In the genomic region with DNA sequence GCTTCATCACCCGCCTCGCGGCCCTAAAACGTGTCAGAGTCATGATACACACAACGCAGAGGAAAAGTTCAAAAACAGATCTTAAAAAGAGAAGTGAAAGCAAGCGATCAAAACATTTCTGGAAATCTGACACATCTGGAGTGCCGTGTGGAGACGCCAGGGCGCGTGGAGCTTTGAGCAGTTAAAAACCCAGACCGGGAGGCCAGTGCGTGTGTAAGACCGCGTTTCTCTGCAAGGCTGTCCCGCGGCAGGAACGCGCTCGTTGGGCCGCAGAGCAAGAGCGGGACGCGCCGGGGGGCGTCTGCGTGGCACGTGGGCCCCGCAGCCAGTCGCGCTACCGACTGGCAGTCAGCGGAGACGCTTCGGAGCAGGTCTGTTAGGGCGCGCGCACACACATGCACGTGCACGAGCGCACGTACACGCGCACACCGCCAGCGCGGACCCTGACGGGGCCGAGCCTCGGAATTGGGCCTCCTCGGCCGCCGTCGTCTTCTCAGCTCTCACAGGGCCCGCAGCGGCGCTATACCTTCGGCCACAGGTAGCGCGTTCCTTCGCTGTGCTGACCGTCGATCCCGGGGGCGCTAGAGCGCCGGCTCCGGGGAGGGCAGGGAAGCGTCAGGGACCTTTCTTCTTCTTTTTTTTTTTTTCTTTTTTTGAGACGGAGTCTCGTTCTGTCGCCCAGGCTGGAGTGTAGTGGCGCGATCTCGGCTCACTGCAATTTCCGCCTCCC, we compare ENCODE assay signal across 8 cellular contexts. TPM values are rescaled to one million over a fixed set of nuclear protein-coding genes. Genes with fewer than 3 reads are reported as not detected.
DNase-seq lines count a peak whose midpoint lies in the region; ATAC-seq and FAIRE-seq lines count a peak whose summit lies in the region.

No MANE protein-coding gene starts in this region.

- H3K4me3 ChIP-seq in CD4-positive, alpha-beta memory T cell (ENCODE audit: low read length in 2 of 2) = peak overlapping the region; percentile 80 to 82
- H3K4me3 ChIP-seq in NT2/D1 (ENCODE audit: insufficient read length, low read depth) (peak overlapping the region; percentile 39), mesodermal cell (ENCODE audit: extremely low read depth, insufficient read depth, low read length, poor library complexity, severe bottlenecking) (peak overlapping the region; percentile 30)

- 10 to 12% methylated on average over 59 to 65 of the region's 75 CpGs for WGBS in mesodermal cell (ENCODE audit: insufficient coverage in 2 of 2), 2 experiments

- peaks cover 18% of the 10 kb centered on the region for H3K4me1 ChIP-seq in CD4-positive, alpha-beta memory T cell (ENCODE audit: insufficient read depth, low read length)
- H3K4me1 ChIP-seq in NT2/D1 (ENCODE audit: insufficient read depth, insufficient read length) = no peaks in the 10 kb centered on the region
- no peaks in the 10 kb centered on the region for H3K4me1 ChIP-seq in mesodermal cell (ENCODE audit: control insufficient read depth, insufficient read depth, low read length, poor library complexity, severe bottlenecking)

- H3K4me3 Mint-ChIP-seq in CD4-positive, alpha-beta memory T cell = peak overlapping the region; percentile 89 to 99 (median 94)

- peak overlapping the region; percentile 79 for H3K9ac ChIP-seq in NT2/D1 (ENCODE audit: insufficient read length, low read depth)

- peak; percentile 12 for FAIRE-seq in endometrium (lab: Jason Lieb, UNC)

- peaks cover 12 to 33% (median 27%) of the 10 kb centered on the region in 4 donors for H3K4me1 Mint-ChIP-seq in CD4-positive, alpha-beta memory T cell

- ATAC-seq in GM19397 (IDR thresholded peaks at IDR 0.05; ENCODE audit: unreplicated experiment) (peak; percentile 93), HG03571 (IDR thresholded peaks at IDR 0.05; ENCODE audit: unreplicated experiment) (peak; percentile 81)

- peak overlapping the region; percentile 91 to 98 (median 96) for H3K27ac Mint-ChIP-seq in CD4-positive, alpha-beta memory T cell

- H3K27me3 Mint-ChIP-seq in CD4-positive, alpha-beta memory T cell = no peaks in the 10 kb centered on the region

- peaks cover 0 to 10% of the 10 kb centered on the region in 2 donors for H3K36me3 Mint-ChIP-seq in CD4-positive, alpha-beta memory T cell

- CTCF ChIA-PET in CD4-positive, alpha-beta memory T cell (lab: Charles Lee; ENCODE audit: partially characterized antibody) = interaction anchor here (0.7 to 7.3 kb wide), 19 partner anchors 14 to 518 kb away, joined by 3 to 282 read pairs (median 8); partner anchors contain the start of genes CDK8 and RNF6

- peaks cover 0 to 5% (median 0%) of the 10 kb centered on the region in 8 donors for H3K9me3 Mint-ChIP-seq in CD4-positive, alpha-beta memory T cell

- H3K9me3 ChIP-seq in CD4-positive, alpha-beta memory T cell (ENCODE audit: control insufficient read depth in 1 of 2, low read length in 2 of 2) = no peaks in the 10 kb centered on the region
- H3K9me3 ChIP-seq in NT2/D1 (ENCODE audit: insufficient read depth, low read length) (no peaks in the 10 kb centered on the region), mesodermal cell (ENCODE audit: control insufficient read depth, low read length) (no peaks in the 10 kb centered on the region)

- intact Hi-C loops in CD4-positive, alpha-beta memory T cell (cut with micrococcal nuclease) = loop anchor here (1.0 to 10.0 kb wide), 6 partner anchors 35 to 885 kb away; partner anchors contain the start of gene NUP58

- peak; percentile 88 to 93 (median 91) for DNase-seq in CD4-positive, alpha-beta memory T cell
- peak; percentile 77 for DNase-seq in NT2/D1 (ENCODE audit: low read depth, low spot score)
- peak; percentile 90 for DNase-seq in activated CD8-positive, alpha-beta memory T cell treated with anti-CD3 and anti-CD28 coated beads, Interleukin-2, amount 50 U/mL, for 4 hours
- peak; percentile 75 for DNase-seq in stimulated activated CD8-positive, alpha-beta memory T cell treated with anti-CD3 and anti-CD28 coated beads, Interleukin-15, amount 100 ng/mL, for 24 hours (ENCODE audit: low read depth)

- no peaks in the 10 kb centered on the region for H3K36me3 ChIP-seq in CD4-positive, alpha-beta memory T cell (ENCODE audit: insufficient read depth, low read length)
- H3K36me3 ChIP-seq in NT2/D1 (ENCODE audit: insufficient read depth, insufficient read length, low read length) (no peaks in the 10 kb centered on the region), mesodermal cell (ENCODE audit: control insufficient read depth, insufficient read depth, low read length) (no peaks in the 10 kb centered on the region)

- POLR2A ChIA-PET in CD4-positive, alpha-beta memory T cell (lab: Charles Lee; ENCODE audit: partially characterized antibody) = interaction anchor here (0.7 to 3.7 kb wide), 9 partner anchors 31 to 1952 kb away, joined by 3 to 63 read pairs (median 6); partner anchors contain the start of genes CDK8, PAN3 and RNF6

- no peaks in the 10 kb centered on the region for H3K27me3 ChIP-seq in CD4-positive, alpha-beta memory T cell (ENCODE audit: insufficient read depth, low read length)
- no peaks in the 10 kb centered on the region for H3K27me3 ChIP-seq in NT2/D1 (ENCODE audit: insufficient read depth, insufficient read length)

- H3K27ac ChIP-seq in CD4-positive, alpha-beta memory T cell (ENCODE audit: low read depth, low read length) = peak overlapping the region; percentile 60
- H3K27ac ChIP-seq in mesodermal cell (ENCODE audit: low read depth, low read length, severe bottlenecking) = no peak overlapping the region

RNA-seq across cellular contexts. Expression of gene RNF6, which starts 35.8 kb away (rescaled TPM):
- 10 to 100 TPM; 46.7 to 47.9 TPM for total RNA-seq in CD4-positive, alpha-beta memory T cell
- polyA plus RNA-seq in CD4-positive, alpha-beta memory T cell = 10 to 100 TPM; 36.3 to 54.9 TPM
- polyA plus RNA-seq in mesodermal cell (2013, experiment 1 of 2) = 20.9 TPM
- 24.6 TPM for polyA plus RNA-seq in mesodermal cell (2013, experiment 2 of 2)

Comparison
In these comparisons a context has a peak if more than half of its experiments do, and no peak if none do; other contexts are left out.
1. H3K4me3 ChIP-seq: peak in every context shown above with its lines; median percentile 81 in CD4-positive, alpha-beta memory T cell; 39 in NT2/D1; 30 in mesodermal cell.